11 cellular contexts compared by ENCODE assay signal in the genomic region with DNA sequence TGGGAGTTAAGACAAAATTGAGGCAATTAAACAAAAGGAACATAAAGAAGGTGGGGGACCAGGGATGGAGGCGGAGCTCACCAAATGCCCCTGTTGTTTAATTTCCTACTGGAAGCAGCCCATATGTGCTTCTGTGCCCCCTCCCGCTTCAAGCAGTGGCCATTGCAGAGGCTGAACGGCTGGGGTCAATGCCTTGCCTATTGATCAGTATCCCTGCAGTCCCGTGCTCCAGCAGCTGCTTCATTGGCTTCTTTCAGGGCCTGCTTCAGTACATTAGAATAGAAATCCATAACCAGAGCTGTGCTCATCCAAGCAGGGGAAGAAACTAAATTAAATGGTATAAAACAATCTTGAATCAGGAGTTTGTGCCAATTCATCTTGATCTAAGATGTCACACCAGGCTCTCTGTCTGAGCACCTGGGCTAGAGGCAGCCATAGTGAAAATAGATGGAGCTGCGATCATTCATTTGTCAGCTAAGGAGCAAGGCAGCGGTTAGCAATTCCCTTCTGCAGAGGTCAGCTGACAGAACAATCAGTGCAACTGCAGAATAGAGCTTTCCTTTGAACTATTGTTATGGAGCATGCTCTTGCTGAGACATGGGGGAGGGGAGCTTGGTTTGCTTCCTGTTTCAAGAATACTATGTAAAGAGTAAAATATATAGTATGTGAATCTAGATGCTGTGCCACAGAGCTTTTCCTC.
DNase-seq lines count a peak whose midpoint lies in the region; ATAC-seq lines count a peak whose summit lies in the region.
"Had no signal": no experiment of that assay in that cellular context is flagged by ENCODE, and none has a peak within 500 bp of the region (broad histone marks: within the 10 kb centered on the region; RNA-seq: fewer than 3 reads in every experiment).

No MANE protein-coding gene starts in this region.

- H2AFZ ChIP-seq in neuron (ENCODE audit: low read depth, low read length): no peak overlapping the region

- no peaks in the 10 kb centered on the region for H3K36me3 ChIP-seq in HUES6 (ENCODE audit: control insufficient read depth, insufficient read depth, low read length)
- peaks cover 1% of the 10 kb centered on the region for H3K36me3 ChIP-seq in neuron (ENCODE audit: insufficient read depth, low read length)
- H3K36me3 ChIP-seq: left ventricle myocardium inferior had no signal

- H3K27me3 ChIP-seq in HUES6 (ENCODE audit: control insufficient read depth, insufficient read depth, low read length): no peaks in the 10 kb centered on the region
- no peaks in the 10 kb centered on the region for H3K27me3 ChIP-seq in neuron (ENCODE audit: insufficient read depth, low read length)

- ATAC-seq in GM18861 (IDR thresholded peaks at IDR 0.05; ENCODE audit: unreplicated experiment): no peak

- H3K4me1 ChIP-seq in HUES6 (ENCODE audit: control insufficient read depth, insufficient read depth, low read length): peaks cover 34% of the 10 kb centered on the region
- peaks cover 17% of the 10 kb centered on the region for H3K4me1 ChIP-seq in neuron (ENCODE audit: insufficient read depth, low read length)

- H3K9me3 ChIP-seq in HUES6 (ENCODE audit: control insufficient read depth, insufficient read depth, low read depth, low read length) (no peaks in the 10 kb centered on the region), neuron (ENCODE audit: low read length) (no peaks in the 10 kb centered on the region)
- H3K9me3 ChIP-seq: left ventricle myocardium inferior had no signal

- H3K9ac ChIP-seq in HUES6 (ENCODE audit: low read length): peak overlapping the region; percentile 57

- DNase-seq in NCI-H774 (lab: John Stamatoyannopoulos, UW) (peak; percentile 22), foreskin melanocyte (peak; percentile 42)
- DNase-seq in effector CD8-positive, alpha-beta T cell (lab: John Stamatoyannopoulos, UW): no peak
- no peak for DNase-seq in activated naive CD4-positive, alpha-beta T cell treated with Interleukin-2 at 50 U/mL for 16 hours
- no peak for DNase-seq in activated CD8-positive, alpha-beta memory T cell treated with anti-CD3 and anti-CD28 coated beads, Interleukin-2, amount 50 U/mL, for 4 hours
- DNase-seq: effector memory CD4-positive, alpha-beta T cell; left ventricle myocardium inferior; trophoblast cell had no signal

- peak overlapping the region; percentile 72; the same call in 1 of the 2 replicates for H3K27ac ChIP-seq in HUES6 (ENCODE audit: low read depth, low read length)
- H3K27ac ChIP-seq: left ventricle myocardium inferior had no signal

- peak overlapping the region; percentile 31 for H3K4me3 ChIP-seq in HUES6 (ENCODE audit: low read depth, low read length)
- H3K4me3 ChIP-seq in neuron (ENCODE audit: low read length): peak overlapping the region; percentile 17
- H3K4me3 ChIP-seq: left ventricle myocardium inferior had no signal

Comparison
In these comparisons a context has a peak if more than half of its experiments do, and no peak if none do; other contexts are left out.
1. DNase-seq: peak in NCI-H774 (single experiment) and foreskin melanocyte (single experiment); none in effector CD8-positive, alpha-beta T cell (single experiment), activated naive CD4-positive, alpha-beta T cell treated with Interleukin-2 at 50 U/mL for 16 hours (single experiment) and activated CD8-positive, alpha-beta memory T cell treated with anti-CD3 and anti-CD28 coated beads, Interleukin-2, amount 50 U/mL, for 4 hours (single experiment).